ENCODE assay signal across 8 cellular contexts in genomic region chr11:33040862-33041453, GRCh38. TPM values are rescaled to one million over a fixed set of nuclear protein-coding genes. Genes with fewer than 3 reads are reported as not detected.
DNase-seq lines count a peak whose midpoint lies in the region; ATAC-seq and TF ChIP-seq lines count a peak whose summit lies in the region.

No MANE protein-coding gene starts in this region.

- BruUV-seq in IMR-90 (replicated peaks; lab: Mats Ljungman, UMichigan): TSS peak; percentile 31

- no peaks in the 10 kb centered on the region for H3K27me3 ChIP-seq in IMR-90 (ENCODE audit: control insufficient read depth, insufficient read depth, low read length)
- no peaks in the 10 kb centered on the region for H3K27me3 ChIP-seq in rectal smooth muscle tissue (ENCODE audit: control insufficient read depth, insufficient read depth, low read length)

- H3K23ac ChIP-seq in IMR-90 (ENCODE audit: low read depth, low read length): peak overlapping the region; percentile 93; the same call in 1 of the 2 replicates

- no peaks in the 10 kb centered on the region for H3K9me3 Mint-ChIP-seq in dendritic cell treated with granulocyte-macrophage colony-stimulating factor and Interleukin-4, amounts not matched to agents 40 ng/mL and 50 ng/mL, for 4 days

- H2BK120ac ChIP-seq in IMR-90 (ENCODE audit: low read depth, low read length): no peak overlapping the region

- no peaks in the 10 kb centered on the region for H3K9me1 ChIP-seq in IMR-90 (ENCODE audit: insufficient read depth, low read length)

- H3K4me1 ChIP-seq in IMR-90 (ENCODE audit: control insufficient read depth, insufficient read depth, low read length): peaks cover 7% of the 10 kb centered on the region; the same call in 1 of the 2 replicates
- peaks cover 10% of the 10 kb centered on the region for H3K4me1 ChIP-seq in rectal smooth muscle tissue (ENCODE audit: control insufficient read depth, insufficient read depth, low read length)

- no peak overlapping the region; the same call in 1 of the 2 replicates for H3K56ac ChIP-seq in IMR-90 (ENCODE audit: extremely low read depth, insufficient read depth, low read length)

- H2AK5ac ChIP-seq in IMR-90 (ENCODE audit: low read depth, low read length): no peak overlapping the region

- intact Hi-C loops in IMR-90 (cut with micrococcal nuclease): no loop called here
- intact Hi-C loops in dendritic cell treated with granulocyte-macrophage colony-stimulating factor and Interleukin-4, amounts not matched to agents 40 ng/mL and 50 ng/mL, for 4 days (cut with micrococcal nuclease): no loop called here

- H3K36me3 ChIP-seq in IMR-90 (ENCODE audit: control insufficient read depth, insufficient read depth, low read length) (peaks cover 8% of the 10 kb centered on the region), rectal smooth muscle tissue (ENCODE audit: control insufficient read depth, insufficient read depth, low read length) (peaks cover 3% of the 10 kb centered on the region)

- H3K18ac ChIP-seq in IMR-90 (ENCODE audit: low read depth, low read length): no peak overlapping the region

- H4K5ac ChIP-seq in IMR-90 (ENCODE audit: low read depth, low read length): no peak overlapping the region

- TF ChIP-seq POLR2A in IMR-90 (IDR thresholded peaks at IDR 0.05; ENCODE audit: low read depth, low read length): no peak

- H3K4me2 ChIP-seq in IMR-90 (ENCODE audit: low read depth, low read length): peak overlapping the region; percentile 87

- H3K79me1 ChIP-seq in IMR-90 (ENCODE audit: low read depth in 1 of 2, low read length in 2 of 2): peaks cover 29 to 40% of the 10 kb centered on the region in 2 experiments

- CTCF ChIA-PET in IMR-90 (lab: Yijun Ruan, JAX): interaction anchor here (0.5 to 1.1 kb wide), 2 partner anchors 20 to 74 kb away, joined by 3 read pairs; no protein-coding TSS in a partner anchor

- 0 out of 2 replicates have a peak overlapping the region, but pooled peaks have one; percentile 86 for H3K14ac ChIP-seq in IMR-90 (replicated peaks; ENCODE audit: low read depth, low read length)

- no peak for TF ChIP-seq RAD21 in IMR-90 (IDR thresholded peaks at IDR 0.05; ENCODE audit: low read length)

- dilution Hi-C loops in IMR-90 (cut with HindIII; ENCODE audit: low sequenced_read_pairs, unreplicated experiment): no loop called here

- H3K4me1 Mint-ChIP-seq in dendritic cell treated with granulocyte-macrophage colony-stimulating factor and Interleukin-4, amounts not matched to agents 40 ng/mL and 50 ng/mL, for 4 days (ENCODE audit: low read depth): peaks cover 42% of the 10 kb centered on the region

- peak overlapping the region; percentile 84 for H3K4me3 Mint-ChIP-seq in dendritic cell treated with granulocyte-macrophage colony-stimulating factor and Interleukin-4, amounts not matched to agents 40 ng/mL and 50 ng/mL, for 4 days

- H4K20me1 ChIP-seq in IMR-90 (ENCODE audit: insufficient read depth, low read length): no peaks in the 10 kb centered on the region; the same call in 1 of the 2 replicates

- H3K36me3 Mint-ChIP-seq in dendritic cell treated with granulocyte-macrophage colony-stimulating factor and Interleukin-4, amounts not matched to agents 40 ng/mL and 50 ng/mL, for 4 days (ENCODE audit: low read depth): peaks cover 42% of the 10 kb centered on the region

- no peak for TF ChIP-seq CTCF in GM13977 (IDR thresholded peaks at IDR 0.05; ENCODE audit: extremely low read depth, insufficient read depth, missing control alignments)
- TF ChIP-seq CTCF in IMR-90 (conservative IDR thresholded peaks at IDR 0.05; ENCODE audit: low read depth, low read length): no peak

- H3K4me3 ChIP-seq in IMR-90 (ENCODE audit: insufficient read depth, low read depth, low read length): peak overlapping the region; percentile 63; the same call in 1 of the 2 replicates
- peak overlapping the region; percentile 72 for H3K4me3 ChIP-seq in rectal smooth muscle tissue (ENCODE audit: low read length)

- H2AK9ac ChIP-seq in IMR-90 (replicated peaks; ENCODE audit: low read depth, low read length, poor library complexity): peak overlapping the region; percentile 55

- no CpG with 5 or more reads among the region's 5 CpGs for WGBS in IMR-90 (ENCODE audit: extremely low coverage in 2 of 2, insufficient read length in 1 of 2), 2 experiments

- H2BK15ac ChIP-seq in IMR-90 (ENCODE audit: low read depth, low read length): no peak overlapping the region

- ATAC-seq in IMR-90 (ENCODE audit: low read depth): no peak

- peaks cover 1% of the 10 kb centered on the region for H3K27me3 Mint-ChIP-seq in dendritic cell treated with granulocyte-macrophage colony-stimulating factor and Interleukin-4, amounts not matched to agents 40 ng/mL and 50 ng/mL, for 4 days

- H3K4ac ChIP-seq in IMR-90 (ENCODE audit: low read depth, low read length): peak overlapping the region; percentile 14; the same call in 1 of the 2 replicates

- DNase-seq in GM13977 (ENCODE audit: low spot score): peak; percentile 31
- DNase-seq in IMR-90: no peak
- DNase-seq in SIG-M5 (lab: John Stamatoyannopoulos, UW): no peak
- no peak for DNase-seq in KG1 (lab: John Stamatoyannopoulos, UW)
- no peak for DNase-seq in DMS53 treated with DMSO at 0.1 percent for 48 hours (lab: John Stamatoyannopoulos, UW; ENCODE audit: unreplicated experiment)
- no peak for DNase-seq in amniotic stem cell (lab: John Stamatoyannopoulos, UW)

- POLR2A ChIA-PET in IMR-90 (lab: Charles Lee; ENCODE audit: unreplicated experiment): no interaction called here

- peak overlapping the region; percentile 98 for H3K27ac Mint-ChIP-seq in dendritic cell treated with granulocyte-macrophage colony-stimulating factor and Interleukin-4, amounts not matched to agents 40 ng/mL and 50 ng/mL, for 4 days

- H3K9ac ChIP-seq in IMR-90 (ENCODE audit: low read depth, low read length): no peak overlapping the region; the same call in 1 of the 2 replicates
- H3K9ac ChIP-seq in rectal smooth muscle tissue (ENCODE audit: low read length): no peak overlapping the region

- H2AFZ ChIP-seq in IMR-90 (replicated peaks; ENCODE audit: low read length, poor library complexity): no peak overlapping the region

- in situ Hi-C loops in GM13977 (cut with MboI; ENCODE audit: low pct_unique_long_range_greater_than_20kb, low sequenced_read_pairs, unreplicated experiment): no loop called here
- in situ Hi-C loops in IMR-90 (cut with MboI; ENCODE audit: low sequenced_read_pairs): no loop called here

- H3K27ac ChIP-seq in IMR-90 (ENCODE audit: insufficient read depth, low read length): no peak overlapping the region
- peak overlapping the region; percentile 91 for H3K27ac ChIP-seq in rectal smooth muscle tissue (ENCODE audit: low read depth, low read length)

- H3K9me3 ChIP-seq in IMR-90 (ENCODE audit: control insufficient read depth, insufficient read depth, low read length): no peaks in the 10 kb centered on the region

- H4K91ac ChIP-seq in IMR-90 (ENCODE audit: insufficient read depth, low read depth, low read length): no peak overlapping the region

- H4K8ac ChIP-seq in IMR-90 (ENCODE audit: low read depth in 2 of 2, low read length in 2 of 2): peak overlapping the region in 1 of 2 experiments; percentile 74; a peak in 1 of 4 replicates

- H2BK5ac ChIP-seq in IMR-90 (ENCODE audit: low read depth, low read length, poor library complexity, severe bottlenecking): no peak overlapping the region

- no peak overlapping the region for H2BK20ac ChIP-seq in IMR-90 (ENCODE audit: low read depth, low read length)

TF ChIP-seq in IMR-90, 13 proteins besides CTCF, POLR2A, EP300 and RAD21:
- TF ChIP-seq FOS (IDR thresholded peaks at IDR 0.05; ENCODE audit: low read depth, low read length) (no peak), ELK1 (IDR thresholded peaks at IDR 0.05; ENCODE audit: borderline replicate concordance, low read depth, low read length) (no peak), RCOR1 (IDR thresholded peaks at IDR 0.05; ENCODE audit: insufficient replicate concordance, low read length) (no peak), CHD1 (IDR thresholded peaks at IDR 0.05; ENCODE audit: low read depth, low read length) (no peak), SMC3 (IDR thresholded peaks at IDR 0.05; ENCODE audit: low read depth, low read length) (no peak), RFX5 (IDR thresholded peaks at IDR 0.05; ENCODE audit: low read depth, low read length) (no peak), CEBPB (IDR thresholded peaks at IDR 0.05; ENCODE audit: low read depth, low read length) (no peak), USF2 (IDR thresholded peaks at IDR 0.05; ENCODE audit: low read depth, low read length) (no peak), BHLHE40 (IDR thresholded peaks at IDR 0.05; ENCODE audit: low read depth, low read length) (no peak)

RNA-seq across cellular contexts. Expression of gene TCP11L1, which starts 1.6 kb away (rescaled TPM):
- total RNA-seq in IMR-90 (2012; rRNA removed): 17.4 and 23.1 TPM in 2 replicates
- 13.7 and 13.9 TPM in 2 replicates for polyA plus RNA-seq in IMR-90 (2012; rRNA removed)
- 8.7 and 8.9 TPM in 2 replicates for polyA plus RNA-seq in IMR-90 (2012; cell fraction: cytosol; rRNA removed)
- 9.7 and 14.1 TPM in 2 replicates for polyA plus RNA-seq in IMR-90 (2012; cell fraction: nucleus; rRNA removed; ENCODE audit: low replicate concordance)

RNA-seq across cellular contexts. Expression of gene DEPDC7, which starts 25.3 kb away (rescaled TPM):
- 9.7 TPM in 2 replicates for total RNA-seq in IMR-90 (2012; rRNA removed)
- 5.9 and 7.4 TPM in 2 replicates for polyA plus RNA-seq in IMR-90 (2012; rRNA removed)
- 1.2 and 1.6 TPM in 2 replicates for polyA plus RNA-seq in IMR-90 (2012; cell fraction: cytosol; rRNA removed)
- 2.8 and 14.1 TPM in 2 replicates for polyA plus RNA-seq in IMR-90 (2012; cell fraction: nucleus; rRNA removed; ENCODE audit: low replicate concordance)
